8 cellular contexts compared by ENCODE assay signal in genomic region chr1:113783254-113784103, GRCh38. TPM values are rescaled to one million over a fixed set of nuclear protein-coding genes. Genes with fewer than 3 reads are reported as not detected.
DNase-seq lines count a peak whose midpoint lies in the region; ATAC-seq and TF ChIP-seq lines count a peak whose summit lies in the region.

No MANE protein-coding gene starts in this region.

- H3K9me3 Mint-ChIP-seq in activated T-cell treated with anti-CD3 and anti-CD28 coated beads, Interleukin-2, amount 50 U/mL, for 72 hours: peaks cover 2 to 3% of the 10 kb centered on the region in 2 donors

- peak overlapping the region; percentile 46 for H3K9ac ChIP-seq in MM.1S (ENCODE audit: low read length)

- H3K27ac ChIP-seq in HEK293 (ENCODE audit: extremely low read depth, low read depth, low read length) (no peak overlapping the region), MM.1S (ENCODE audit: low read length) (peak overlapping the region; percentile 99), hepatocyte (peak overlapping the region; percentile 10)

- no peak overlapping the region for H2AFZ ChIP-seq in MM.1S (ENCODE audit: low read length)
- no peak overlapping the region for H2AFZ ChIP-seq in hepatocyte

- H3K27me3 ChIP-seq in MM.1S (replicated peaks; ENCODE audit: insufficient read depth, low read length): no peaks in the 10 kb centered on the region
- H3K27me3 ChIP-seq in hepatocyte: no peaks in the 10 kb centered on the region

- no peaks in the 10 kb centered on the region for H3K9me2 ChIP-seq in MM.1S (replicated peaks; ENCODE audit: insufficient read depth, low read length)
- no peaks in the 10 kb centered on the region for H3K9me2 ChIP-seq in hepatocyte (replicated peaks; ENCODE audit: insufficient read depth)

- H3K36me3 Mint-ChIP-seq in activated T-cell treated with anti-CD3 and anti-CD28 coated beads, Interleukin-2, amount 50 U/mL, for 72 hours (ENCODE audit: insufficient read depth in 2 of 2): peaks cover 5 to 7% of the 10 kb centered on the region in 2 donors

- H3K79me2 ChIP-seq in MM.1S (ENCODE audit: low read length): peaks cover 59% of the 10 kb centered on the region
- H3K79me2 ChIP-seq in hepatocyte: peaks cover 94% of the 10 kb centered on the region

- no peak for TF ChIP-seq CTCF in HEK293 (tag by site-specific recombination; IDR thresholded peaks at IDR 0.05)
- TF ChIP-seq CTCF in MM.1S (IDR thresholded peaks at IDR 0.05; ENCODE audit: low read length): no peak
- no peak for TF ChIP-seq CTCF in hepatocyte (IDR thresholded peaks at IDR 0.05; ENCODE audit: poor library complexity)

- peak overlapping the region; percentile 64 for H3K4me2 ChIP-seq in MM.1S (ENCODE audit: low read depth, low read length)
- no peak overlapping the region for H3K4me2 ChIP-seq in hepatocyte

- H3K4me1 ChIP-seq in HEK293 (ENCODE audit: control insufficient read depth, insufficient read depth, low read length): peaks cover 2% of the 10 kb centered on the region
- peaks cover 59% of the 10 kb centered on the region for H3K4me1 ChIP-seq in MM.1S (ENCODE audit: low read length)
- H3K4me1 ChIP-seq in hepatocyte (ENCODE audit: insufficient read depth): peaks cover 18% of the 10 kb centered on the region

- peaks cover 22% of the 10 kb centered on the region for H3F3A ChIP-seq in MM.1S (ENCODE audit: insufficient read depth, low read length)

- H3K4me3 ChIP-seq in HEK293 (ENCODE audit: low read depth, low read length) (no peak overlapping the region), MM.1S (ENCODE audit: low read length) (peak overlapping the region; percentile 33), hepatocyte (no peak overlapping the region)

- ATAC-seq in GM18511 (IDR thresholded peaks at IDR 0.05; ENCODE audit: unreplicated experiment): peak; percentile 82
- ATAC-seq in activated T-cell treated with anti-CD3 and anti-CD28 coated beads, Interleukin-2, amount 50 U/mL, for 72 hours (replicated peaks in 1 of 2): peak; percentile 83 to 87

- H4K20me1 ChIP-seq in MM.1S (ENCODE audit: insufficient read depth, low read length) (no peaks in the 10 kb centered on the region), hepatocyte (ENCODE audit: insufficient read depth, poor library complexity, severe bottlenecking) (no peaks in the 10 kb centered on the region)

- H3K36me3 ChIP-seq in HEK293 (ENCODE audit: control insufficient read depth in 2 of 2, insufficient read depth in 1 of 2, low read length in 2 of 2) (no peaks in the 10 kb centered on the region), MM.1S (replicated peaks; ENCODE audit: insufficient read depth, low read length) (no peaks in the 10 kb centered on the region), hepatocyte (replicated peaks; ENCODE audit: insufficient read depth, low read depth) (no peaks in the 10 kb centered on the region)

- no peaks in the 10 kb centered on the region for H3K9me3 ChIP-seq in HEK293 (ENCODE audit: control insufficient read depth, insufficient read depth, low read depth, low read length)
- H3K9me3 ChIP-seq in MM.1S (replicated peaks; ENCODE audit: insufficient read depth, low read length): no peaks in the 10 kb centered on the region
- H3K9me3 ChIP-seq in hepatocyte (ENCODE audit: low read depth): no peaks in the 10 kb centered on the region

- no peaks in the 10 kb centered on the region for H3K27me3 Mint-ChIP-seq in activated T-cell treated with anti-CD3 and anti-CD28 coated beads, Interleukin-2, amount 50 U/mL, for 72 hours (ENCODE audit: low read depth)

- DNase-seq in MM.1S: peak; percentile 59
- peak; percentile 42 to 49 for DNase-seq in activated T-cell treated with anti-CD3 and anti-CD28 coated beads, Interleukin-2, amount 50 U/mL, for 72 hours
- DNase-seq in hepatocyte (ENCODE audit: low spot score): no peak
- DNase-seq in stromal cell of bone marrow (ENCODE audit: low read depth): peak; percentile 25
- DNase-seq in NCI-H1694 treated with DMSO at 0.1 percent for 48 hours (lab: John Stamatoyannopoulos, UW): no peak
- DNase-seq in HPDE6-E6E7 (ENCODE audit: extremely low spot score): no peak

- 89% methylated on average over 4 of the region's 4 CpGs for WGBS in hepatocyte (ENCODE audit: low lambda C conversion rate, missing lambda C conversion rate)

- CTCF ChIA-PET in HEK293 (lab: Yijun Ruan, JAX): interaction anchor here (0.6 to 0.7 kb wide), 2 partner anchors 219 to 499 kb away, joined by 4 read pairs; no protein-coding TSS in a partner anchor

- peak overlapping the region; percentile 79 to 97 for H3K4me3 Mint-ChIP-seq in activated T-cell treated with anti-CD3 and anti-CD28 coated beads, Interleukin-2, amount 50 U/mL, for 72 hours

- POLR2A ChIA-PET in HEK293 (lab: Yijun Ruan, JAX): interaction anchor here (0.7 to 1.4 kb wide), 3 partner anchors 25 to 278 kb away, joined by 3 to 4 read pairs (median 3); partner anchors contain the start of gene RSBN1

- H3K27ac Mint-ChIP-seq in activated T-cell treated with anti-CD3 and anti-CD28 coated beads, Interleukin-2, amount 50 U/mL, for 72 hours: peak overlapping the region; percentile 100

- H3K4me1 Mint-ChIP-seq in activated T-cell treated with anti-CD3 and anti-CD28 coated beads, Interleukin-2, amount 50 U/mL, for 72 hours (ENCODE audit: low read depth): peaks cover 34% of the 10 kb centered on the region

TF ChIP-seq in HEK293, 187 proteins besides CTCF, POLR2A, EP300 and RAD21:
- TF ChIP-seq ZNF362 (tag by site-specific recombination; IDR thresholded peaks at IDR 0.05) (peak; percentile 87), ZBTB1 (tag by site-specific recombination; IDR thresholded peaks at IDR 0.05) (no peak)

RNA-seq across cellular contexts. Expression of gene PHTF1, which starts 24.2 kb away (rescaled TPM):
- 10 to 100 TPM; 12.9 to 16.2 TPM for total RNA-seq in activated T-cell treated with anti-CD3 and anti-CD28 coated beads, Interleukin-2, amount 50 U/mL, for 72 hours
- total RNA-seq in hepatocyte: 19.6 and 27.6 TPM in 2 replicates
- polyA plus RNA-seq in hepatocyte: 19.4 and 22.9 TPM in 2 replicates

RNA-seq across cellular contexts. Expression of gene RSBN1, which starts 28.8 kb away (rescaled TPM):
- 10 to 100 TPM; 18.4 to 23.9 TPM for total RNA-seq in activated T-cell treated with anti-CD3 and anti-CD28 coated beads, Interleukin-2, amount 50 U/mL, for 72 hours
- 20.3 and 21.8 TPM in 2 replicates for total RNA-seq in hepatocyte
- 10.2 and 12.8 TPM in 2 replicates for polyA plus RNA-seq in hepatocyte

Comparison
In these comparisons a context has a peak if more than half of its experiments do, and no peak if none do; other contexts are left out.
1. DNase-seq: peak in MM.1S (single experiment), activated T-cell treated with anti-CD3 and anti-CD28 coated beads, Interleukin-2, amount 50 U/mL, for 72 hours (2 of 2) and stromal cell of bone marrow (single experiment); none in hepatocyte (single experiment), NCI-H1694 treated with DMSO at 0.1 percent for 48 hours (single experiment) and HPDE6-E6E7 (single experiment).